ENCODE assay signal across 37 cellular contexts in the genomic region with DNA sequence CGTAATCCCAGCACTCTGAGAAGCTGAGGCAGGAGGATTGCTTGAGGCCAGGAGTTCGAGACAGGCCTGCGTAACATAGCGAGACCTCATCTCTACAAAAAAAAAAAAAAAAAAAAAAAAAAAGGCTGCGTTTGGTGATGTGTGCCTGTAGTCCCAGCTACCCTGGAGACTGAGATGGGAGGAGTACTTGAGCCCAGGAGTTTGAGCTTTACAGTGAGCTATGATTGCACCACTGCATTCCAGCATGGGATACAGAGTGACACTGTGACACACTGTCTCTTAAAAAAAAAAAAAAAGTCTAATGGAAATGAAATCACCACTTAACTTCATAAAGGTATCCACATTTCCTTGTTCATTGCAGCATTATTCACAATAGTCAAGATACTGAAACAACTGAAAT.
DNase-seq lines count a peak whose midpoint lies in the region; ATAC-seq, FAIRE-seq and TF ChIP-seq lines count a peak whose summit lies in the region.
"Had no signal": no experiment of that assay in that cellular context is flagged by ENCODE, and none has a peak within 500 bp of the region (broad histone marks: within the 10 kb centered on the region; RNA-seq: fewer than 3 reads in every experiment).

No MANE protein-coding gene starts in this region.

- TF ChIP-seq RAD21 in HepG2 (CRISPR knock-in tag; IDR thresholded peaks at IDR 0.05), result no peak

- no peak overlapping the region for H4K91ac ChIP-seq in trophoblast cell (ENCODE audit: low read depth, low read length)

- H3K9me3 ChIP-seq in HepG2 (ENCODE audit: low read length), result no peaks in the 10 kb centered on the region
- no peaks in the 10 kb centered on the region for H3K9me3 ChIP-seq in right lobe of liver
- no peaks in the 10 kb centered on the region for H3K9me3 ChIP-seq in T-helper 17 cell (ENCODE audit: control insufficient read depth, low read length, poor library complexity, severe bottlenecking)
- no peaks in the 10 kb centered on the region for H3K9me3 ChIP-seq in trophoblast cell (ENCODE audit: insufficient read depth, low read depth, low read length)
- H3K9me3 ChIP-seq: A549; BE2C; BLaER1; BLaER1 treated with 17β-estradiol and CSF1 and Interleukin-3, amounts not matched to agents 10 nM and 100 nM; Caco-2 had no signal

- peaks cover 1% of the 10 kb centered on the region for H3K27me3 Mint-ChIP-seq in activated naive CD8-positive, alpha-beta T cell treated with anti-CD3 and anti-CD28 coated beads, Interleukin-2, amount 50 U/mL, for 24 hours
- no peaks in the 10 kb centered on the region for H3K27me3 Mint-ChIP-seq in activated naive CD8-positive, alpha-beta T cell treated with anti-CD3 and anti-CD28 coated beads for 36 hours
- H3K27me3 Mint-ChIP-seq in T-helper 17 cell, result no peaks in the 10 kb centered on the region
- H3K27me3 Mint-ChIP-seq: CD4-positive, alpha-beta memory T cell; CD4-positive, alpha-beta T cell; CD8-positive, alpha-beta memory T cell had no signal

- TF ChIP-seq CTCF in HepG2 (CRISPR knock-in tag; IDR thresholded peaks at IDR 0.05), result no peak
- no peak for TF ChIP-seq CTCF in right lobe of liver (IDR thresholded peaks at IDR 0.05)

- no peak overlapping the region for H3K27ac ChIP-seq in HepG2 (ENCODE audit: extremely low read length, insufficient read depth, low read length)
- no peak overlapping the region for H3K27ac ChIP-seq in right lobe of liver
- H3K27ac ChIP-seq in trophoblast cell (ENCODE audit: low read depth, low read length), result no peak overlapping the region
- H3K27ac ChIP-seq: 22Rv1; A549; BLaER1; BLaER1 treated with 17β-estradiol and CSF1 and Interleukin-3, amounts not matched to agents 10 nM and 100 nM; C4-2B had no signal

- no TSS peak for BruUV-seq in HepG2 (replicated peaks; lab: Mats Ljungman, UMichigan)

- no peak overlapping the region for H4K8ac ChIP-seq in trophoblast cell (ENCODE audit: low read depth, low read length)

- no peak overlapping the region for H3K23ac ChIP-seq in trophoblast cell (ENCODE audit: low read length)

- no peak overlapping the region for H3K4ac ChIP-seq in trophoblast cell (ENCODE audit: low read depth, low read length)

- peaks cover 4% of the 10 kb centered on the region for H3K79me1 ChIP-seq in trophoblast cell (ENCODE audit: low read length)

- H3K4me3 ChIP-seq in HepG2 (replicated peaks in 1 of 3; ENCODE audit: insufficient read depth in 1 of 3, low read depth in 2 of 3, low read length in 3 of 3) (0 out of 6 replicates have a peak overlapping the region, but pooled peaks of 1 of the 3 experiments have one; percentile 61), right lobe of liver (no peak overlapping the region), trophoblast cell (ENCODE audit: low read depth, low read length) (no peak overlapping the region)
- H3K4me3 ChIP-seq: A549; BLaER1; BLaER1 treated with 17β-estradiol and CSF1 and Interleukin-3, amounts not matched to agents 10 nM and 100 nM had no signal

- H3K27ac Mint-ChIP-seq in activated naive CD8-positive, alpha-beta T cell treated with anti-CD3 and anti-CD28 coated beads, Interleukin-2, amount 50 U/mL, for 24 hours, result peak overlapping the region; percentile 27
- no peak overlapping the region for H3K27ac Mint-ChIP-seq in activated naive CD8-positive, alpha-beta T cell treated with anti-CD3 and anti-CD28 coated beads for 36 hours
- H3K27ac Mint-ChIP-seq in T-helper 17 cell, result peak overlapping the region; percentile 21
- H3K27ac Mint-ChIP-seq: B cell; CD14-positive monocyte; CD4-positive, alpha-beta memory T cell; CD4-positive, alpha-beta T cell; CD4-positive, CD25-positive, alpha-beta regulatory T cell; CD8-positive, alpha-beta T cell had no signal

- H2BK120ac ChIP-seq in trophoblast cell (ENCODE audit: insufficient read depth, low read length, poor library complexity), result no peak overlapping the region

- H3K14ac ChIP-seq in trophoblast cell (ENCODE audit: low read length), result no peak overlapping the region

- peaks cover 2% of the 10 kb centered on the region for H3K9me3 Mint-ChIP-seq in activated naive CD8-positive, alpha-beta T cell treated with anti-CD3 and anti-CD28 coated beads, Interleukin-2, amount 50 U/mL, for 24 hours
- H3K9me3 Mint-ChIP-seq in activated naive CD8-positive, alpha-beta T cell treated with anti-CD3 and anti-CD28 coated beads for 36 hours, result no peaks in the 10 kb centered on the region
- H3K9me3 Mint-ChIP-seq: CD14-positive monocyte; CD4-positive, alpha-beta memory T cell; CD4-positive, alpha-beta T cell; CD4-positive, CD25-positive, alpha-beta regulatory T cell; CD8-positive, alpha-beta memory T cell; CD8-positive, alpha-beta T cell had no signal

- H3K36me3 Mint-ChIP-seq in activated naive CD8-positive, alpha-beta T cell treated with anti-CD3 and anti-CD28 coated beads, Interleukin-2, amount 50 U/mL, for 24 hours (ENCODE audit: low read depth), result no peaks in the 10 kb centered on the region
- H3K36me3 Mint-ChIP-seq in activated naive CD8-positive, alpha-beta T cell treated with anti-CD3 and anti-CD28 coated beads for 36 hours, result no peaks in the 10 kb centered on the region
- no peaks in the 10 kb centered on the region for H3K36me3 Mint-ChIP-seq in T-helper 17 cell (ENCODE audit: low read depth)
- H3K36me3 Mint-ChIP-seq: CD14-positive monocyte; CD4-positive, alpha-beta memory T cell; CD4-positive, CD25-positive, alpha-beta regulatory T cell; CD8-positive, alpha-beta T cell had no signal

- H3K27me3 ChIP-seq in HepG2 (ENCODE audit: control insufficient read depth in 1 of 2, insufficient read depth in 2 of 2, low read length in 2 of 2), result no peaks in the 10 kb centered on the region
- no peaks in the 10 kb centered on the region for H3K27me3 ChIP-seq in right lobe of liver
- no peaks in the 10 kb centered on the region for H3K27me3 ChIP-seq in trophoblast cell (ENCODE audit: insufficient read depth, low read length)
- H3K27me3 ChIP-seq: BE2C; BLaER1; BLaER1 treated with 17β-estradiol and CSF1 and Interleukin-3, amounts not matched to agents 10 nM and 100 nM had no signal

- H3K4me2 ChIP-seq in HepG2 (ENCODE audit: low read depth, low read length), result peak overlapping the region; percentile 85
- no peak overlapping the region for H3K4me2 ChIP-seq in trophoblast cell (ENCODE audit: low read length)
- H3K4me2 ChIP-seq: A549; BLaER1; BLaER1 treated with 17β-estradiol and CSF1 and Interleukin-3, amounts not matched to agents 10 nM and 100 nM had no signal

- TF ChIP-seq EP300 in HepG2 (IDR thresholded peaks at IDR 0.05; ENCODE audit: low read depth in 2 of 2, low read length in 2 of 2) (no peak), HepG2 (CRISPR knock-in tag; IDR thresholded peaks at IDR 0.05; ENCODE audit: borderline replicate concordance) (no peak)

- H3K9ac ChIP-seq in HepG2 (ENCODE audit: insufficient read depth, low read depth, low read length) (no peak overlapping the region), trophoblast cell (ENCODE audit: low read length) (no peak overlapping the region)
- H3K9ac ChIP-seq: BLaER1; BLaER1 treated with 17β-estradiol and CSF1 and Interleukin-3, amounts not matched to agents 10 nM and 100 nM had no signal

- WGBS in HepG2 (ENCODE audit: low lambda C conversion rate), result 9% methylated on average over 5 of the region's 5 CpGs
- 74% methylated on average over 3 of the region's 5 CpGs for WGBS in right lobe of liver (ENCODE audit: insufficient coverage, low coverage, low lambda C conversion rate, missing lambda C conversion rate)
- no CpG with 5 or more reads among the region's 5 CpGs for WGBS in trophoblast cell (ENCODE audit: extremely low coverage, insufficient coverage, insufficient read length)

- peak; percentile 60 for FAIRE-seq in HepG2 (lab: Jason Lieb, UNC)
- FAIRE-seq: A204.1, A549, D721Med had no signal

- no peak overlapping the region for H2AFZ ChIP-seq in HepG2 (ENCODE audit: low read length)
- H2AFZ ChIP-seq in trophoblast cell (ENCODE audit: insufficient read depth, low read length, poor library complexity), result no peak overlapping the region

- no peak overlapping the region for H2BK5ac ChIP-seq in trophoblast cell (ENCODE audit: low read depth, low read length, poor library complexity)

- H3K79me2 ChIP-seq in HepG2 (ENCODE audit: insufficient read depth, low read length) (no peaks in the 10 kb centered on the region), trophoblast cell (ENCODE audit: control insufficient read depth, insufficient read depth, low read length, poor library complexity) (no peaks in the 10 kb centered on the region)

- CTCF ChIA-PET in HepG2 (lab: Yijun Ruan, JAX; ENCODE audit: low intra/inter-chr PET ratio, low total read pairs), result no interaction called here

- ATAC-seq in activated naive CD8-positive, alpha-beta T cell treated with anti-CD3 and anti-CD28 coated beads, Interleukin-2, amount 50 U/mL, for 24 hours, result no peak
- ATAC-seq in HepG2 (peak; percentile 78), right lobe of liver (no peak), T-helper 17 cell (no peak), HG02973 (IDR thresholded peaks at IDR 0.05; ENCODE audit: unreplicated experiment) (no peak)
- ATAC-seq: A549; CD8-positive, alpha-beta T cell had no signal

- no peak overlapping the region for H4K12ac ChIP-seq in trophoblast cell (ENCODE audit: low read depth, low read length)

- H3K18ac ChIP-seq in trophoblast cell (ENCODE audit: low read length), result no peak overlapping the region

- no peak for DNase-seq in activated naive CD8-positive, alpha-beta T cell treated with anti-CD3 and anti-CD28 coated beads, Interleukin-2, amount 50 U/mL, for 24 hours
- no peak for DNase-seq in activated naive CD8-positive, alpha-beta T cell treated with anti-CD3 and anti-CD28 coated beads for 36 hours
- DNase-seq in HepG2 (ENCODE audit: low spot score), result peak; percentile 72
- no peak for DNase-seq in right lobe of liver
- no peak for DNase-seq in T-helper 17 cell
- no peak for DNase-seq in trophoblast cell
- no peak for DNase-seq in midbrain (lab: John Stamatoyannopoulos, UW)
- DNase-seq: 8988T; ACHN; AML-193; BE2C; C1 segment of cervical spinal cord; Caco-2; Calu3; CD4-positive, alpha-beta memory T cell; CD4-positive, alpha-beta T cell; CD4-positive, CD25-positive, alpha-beta regulatory T cell; CD8-positive, alpha-beta memory T cell; CD8-positive, alpha-beta T cell; COR-L47; DMS 273 treated with DMSO at 0.1 percent for 48 hours; DMS153; DMS53; DMS79; DMS79 treated with DMSO at 0.1 percent for 48 hours; DND-41; EL had no signal

- in situ Hi-C loops in HepG2 (cut with HindIII; ENCODE audit: extremely low pct_ligation_motif_present, low pct_unique_long_range_greater_than_20kb), result no loop called here

- no peak overlapping the region for H2AK5ac ChIP-seq in trophoblast cell (ENCODE audit: low read length)

- no peak for TF ChIP-seq POLR2A in HepG2 (IDR thresholded peaks at IDR 0.05; ENCODE audit: insufficient read depth in 1 of 2, low read depth in 2 of 2, low read length in 2 of 2)
- no peak for TF ChIP-seq POLR2A in right lobe of liver (IDR thresholded peaks at IDR 0.05)

- H3K4me1 ChIP-seq in HepG2 (ENCODE audit: insufficient read depth, low read length), result peaks cover 21% of the 10 kb centered on the region; the same call in 1 of the 2 replicates
- no peaks in the 10 kb centered on the region for H3K4me1 ChIP-seq in right lobe of liver
- peaks cover 6 to 9% of the 10 kb centered on the region in 2 experiments for H3K4me1 ChIP-seq in trophoblast cell (ENCODE audit: control insufficient read depth in 1 of 2, insufficient read depth in 2 of 2, low read length in 2 of 2)
- H3K4me1 ChIP-seq: BE2C; BLaER1; BLaER1 treated with 17β-estradiol and CSF1 and Interleukin-3, amounts not matched to agents 10 nM and 100 nM; Caco-2 had no signal

- no peak overlapping the region for H3K4me3 Mint-ChIP-seq in activated naive CD8-positive, alpha-beta T cell treated with anti-CD3 and anti-CD28 coated beads, Interleukin-2, amount 50 U/mL, for 24 hours
- H3K4me3 Mint-ChIP-seq in activated naive CD8-positive, alpha-beta T cell treated with anti-CD3 and anti-CD28 coated beads for 36 hours, result no peak overlapping the region
- no peak overlapping the region for H3K4me3 Mint-ChIP-seq in T-helper 17 cell
- H3K4me3 Mint-ChIP-seq: B cell; CD14-positive monocyte; CD4-positive, alpha-beta memory T cell; CD4-positive, alpha-beta T cell; CD4-positive, CD25-positive, alpha-beta regulatory T cell; CD8-positive, alpha-beta memory T cell; CD8-positive, alpha-beta T cell had no signal

- peak overlapping the region; percentile 28 for H2BK12ac ChIP-seq in trophoblast cell (ENCODE audit: low read length)

- intact Hi-C loops in HepG2 (cut with micrococcal nuclease; ENCODE audit: unreplicated experiment), result no loop called here
- intact Hi-C loops in right lobe of liver (cut with DNase I), result no loop called here

- H3K4me1 Mint-ChIP-seq in activated naive CD8-positive, alpha-beta T cell treated with anti-CD3 and anti-CD28 coated beads, Interleukin-2, amount 50 U/mL, for 24 hours, result peaks cover 45% of the 10 kb centered on the region
- peaks cover 22% of the 10 kb centered on the region for H3K4me1 Mint-ChIP-seq in activated naive CD8-positive, alpha-beta T cell treated with anti-CD3 and anti-CD28 coated beads for 36 hours
- H3K4me1 Mint-ChIP-seq in T-helper 17 cell, result peaks cover 7% of the 10 kb centered on the region
- H3K4me1 Mint-ChIP-seq: B cell, CD14-positive monocyte had no signal

- POLR2A ChIA-PET in HepG2 (lab: Yijun Ruan, JAX), result no interaction called here

- no peaks in the 10 kb centered on the region for H4K20me1 ChIP-seq in HepG2 (ENCODE audit: insufficient read depth, low read length)
- H4K20me1 ChIP-seq: BLaER1; BLaER1 treated with 17β-estradiol and CSF1 and Interleukin-3, amounts not matched to agents 10 nM and 100 nM had no signal

- no peaks in the 10 kb centered on the region for H3K36me3 ChIP-seq in HepG2 (replicated peaks in 1 of 2; ENCODE audit: control insufficient read depth in 1 of 2, insufficient read depth in 2 of 2, low read length in 2 of 2)
- H3K36me3 ChIP-seq in right lobe of liver, result no peaks in the 10 kb centered on the region
- H3K36me3 ChIP-seq in trophoblast cell (ENCODE audit: control insufficient read depth in 1 of 2, insufficient read depth in 2 of 2, low read length in 2 of 2), result no peaks in the 10 kb centered on the region
- H3K36me3 ChIP-seq: BE2C; BLaER1; BLaER1 treated with 17β-estradiol and CSF1 and Interleukin-3, amounts not matched to agents 10 nM and 100 nM had no signal
